In genomic region chr6:34235605-34236422, GRCh38 we compare ENCODE assay signal across 8 cellular contexts. TPM values are rescaled to one million over a fixed set of nuclear protein-coding genes. Genes with fewer than 3 reads are reported as not detected.
A peak's percentile ranks its signal among the peaks of the same experiment; 100 is the strongest.
DNase-seq lines count a peak whose midpoint lies in the region; ATAC-seq and TF ChIP-seq lines count a peak whose summit lies in the region.

No MANE protein-coding gene starts in this region.

- 18% methylated on average over 42 of the region's 54 CpGs for WGBS in prostate gland

- peak overlapping the region; percentile 99 for H3K4me2 ChIP-seq in OCI-LY7 (ENCODE audit: low read length)

- ATAC-seq in GM21528 (IDR thresholded peaks at IDR 0.05; ENCODE audit: low FRiP score, unreplicated experiment) = peak; percentile 3

- H3K36me3 ChIP-seq in OCI-LY7 (ENCODE audit: insufficient read depth, low read length) (peaks cover 34% of the 10 kb centered on the region), prostate gland (no peaks in the 10 kb centered on the region)

- H2AFZ ChIP-seq in OCI-LY7 (ENCODE audit: low read length) = no peak overlapping the region

- peak overlapping the region; percentile 84 for H3K27ac ChIP-seq in OCI-LY7 (ENCODE audit: low read depth, low read length, poor library complexity, severe bottlenecking)
- peak overlapping the region; percentile 87 to 91 for H3K27ac ChIP-seq in prostate gland

- peaks cover 25% of the 10 kb centered on the region for H4K20me1 ChIP-seq in OCI-LY7 (ENCODE audit: insufficient read depth, low read length)

- intact Hi-C loops in OCI-LY7 (cut with micrococcal nuclease; ENCODE audit: unreplicated experiment) = loop anchor here (2.0 to 10.0 kb wide), 2 partner anchors 39 to 439 kb away; no protein-coding TSS in a partner anchor
- intact Hi-C loops in prostate gland (cut with DNase I) = no loop called here

- H3K79me2 ChIP-seq in OCI-LY7 (ENCODE audit: insufficient read depth, low read depth, low read length) = peaks cover 43% of the 10 kb centered on the region

- no peaks in the 10 kb centered on the region for H3K9me2 ChIP-seq in OCI-LY7 (ENCODE audit: insufficient read depth, low read length)

- peak overlapping the region; percentile 82 for H3K4me3 ChIP-seq in OCI-LY7 (ENCODE audit: low read depth, low read length, poor library complexity, severe bottlenecking)
- peak overlapping the region; percentile 50 to 72 for H3K4me3 ChIP-seq in prostate gland

- no peaks in the 10 kb centered on the region for H3K27me3 ChIP-seq in prostate gland (replicated peaks; ENCODE audit: insufficient read depth)

- CTCF ChIA-PET in OCI-LY7 (lab: Charles Lee; ENCODE audit: unreplicated experiment) = no interaction called here

- H3K4me1 ChIP-seq in OCI-LY7 (ENCODE audit: insufficient read depth, low read length, poor library complexity, severe bottlenecking) (peaks cover 37% of the 10 kb centered on the region), prostate gland (replicated peaks) (no peaks in the 10 kb centered on the region)

- POLR2A ChIA-PET in OCI-LY7 (lab: Charles Lee) = interaction anchor here (1.0 to 1.4 kb wide), 7 partner anchors 8 to 190 kb away, joined by 3 to 11 read pairs (median 5); partner anchors contain the start of genes RPS10 and SMIM29

- TSS peak; percentile 99 for BruUV-seq in OCI-LY7 (replicated peaks; lab: Mats Ljungman, UMichigan)

- TF ChIP-seq POLR2A in prostate gland (IDR thresholded peaks at IDR 0.05) = peak; percentile 22

- DNase-seq in CD1c-positive myeloid dendritic cell (ENCODE audit: extremely low spot score) (peak; percentile 86), OCI-LY7 (ENCODE audit: low spot score) (peak; percentile 73), glomerular visceral epithelial cell (ENCODE audit: extremely low spot score) (peak; percentile 86), prostate gland (ENCODE audit: low spot score) (peak; percentile 33), NCI-H2107 (lab: John Stamatoyannopoulos, UW) (no peak), SKM-1 (lab: John Stamatoyannopoulos, UW; ENCODE audit: unreplicated experiment) (no peak)
- peak; percentile 69 for DNase-seq in activated naive CD4-positive, alpha-beta T cell treated with Interleukin-2 at 50 U/mL for 16 hours

- no peak for TF ChIP-seq CTCF in OCI-LY7 (conservative IDR thresholded peaks at IDR 0.05; ENCODE audit: low read length)
- peak in 1 of 4 experiments; percentile 13 for TF ChIP-seq CTCF in prostate gland (IDR thresholded peaks at IDR 0.05)

- H3K9me3 ChIP-seq in OCI-LY7 (ENCODE audit: low read length) = no peaks in the 10 kb centered on the region
- no peaks in the 10 kb centered on the region for H3K9me3 ChIP-seq in prostate gland

RNA-seq across cellular contexts. Expression of gene HMGA1, which starts 0.9 kb away (rescaled TPM):
- total RNA-seq in OCI-LY7 (2014; rRNA removed; shearing (Covaris generic)) = 435 and 463 TPM in 2 replicates
- 736 and 764 TPM in 2 replicates for total RNA-seq in OCI-LY7 (2022)
- 100 to 1,000 TPM in 1 of 2 donors, 10 to 100 TPM in 1; 29.4 to 139 TPM for total RNA-seq in prostate gland

RNA-seq across cellular contexts. Expression of gene SMIM29, which starts 13.0 kb away (rescaled TPM):
- total RNA-seq in OCI-LY7 (2014; rRNA removed; shearing (Covaris generic)) = 14.1 and 17.3 TPM in 2 replicates
- total RNA-seq in OCI-LY7 (2022) = 21.3 and 21.5 TPM in 2 replicates
- 10 to 100 TPM; 25.9 to 41.6 TPM for total RNA-seq in prostate gland

Comparison
In these comparisons a context has a peak if more than half of its experiments do, and no peak if none do; other contexts are left out.
1. DNase-seq: peak in CD1c-positive myeloid dendritic cell (single experiment), OCI-LY7 (single experiment), activated naive CD4-positive, alpha-beta T cell treated with Interleukin-2 at 50 U/mL for 16 hours (single experiment), glomerular visceral epithelial cell (single experiment) and prostate gland (single experiment); none in NCI-H2107 (single experiment) and SKM-1 (single experiment).